17 cellular contexts compared by ENCODE assay signal in the genomic region with DNA sequence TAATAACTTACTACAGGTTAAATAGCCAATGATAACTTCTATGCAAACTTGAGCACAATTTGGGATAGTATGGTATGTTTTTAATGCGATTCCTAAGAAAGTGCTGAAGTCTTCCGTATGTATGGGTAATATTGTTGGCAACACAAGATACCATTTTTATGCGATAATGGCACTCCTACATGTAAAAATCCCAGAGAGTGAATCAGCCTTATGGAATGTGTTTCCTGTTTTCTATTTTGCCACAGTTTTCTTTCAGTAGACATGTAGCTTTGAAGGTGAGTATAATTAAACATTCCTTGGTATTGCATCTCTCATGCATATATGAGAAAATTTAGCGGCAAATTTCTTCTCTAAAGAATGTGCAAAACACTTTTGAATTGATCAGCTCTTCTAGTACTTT.
DNase-seq lines count a peak whose midpoint lies in the region; ATAC-seq and TF ChIP-seq lines count a peak whose summit lies in the region.
"Had no signal": no experiment of that assay in that cellular context is flagged by ENCODE, and none has a peak within 500 bp of the region (broad histone marks: within the 10 kb centered on the region; RNA-seq: fewer than 3 reads in every experiment).

No MANE protein-coding gene starts in this region.

- in situ Hi-C loops in KBM-7 (cut with MboI; ENCODE audit: low pct_unique_long_range_greater_than_20kb, low sequenced_read_pairs) = no loop called here

- TF ChIP-seq RAD21 in Ishikawa (IDR thresholded peaks at IDR 0.05; ENCODE audit: low read depth) = no peak

- no peak for ATAC-seq in GM21515 (IDR thresholded peaks at IDR 0.05; ENCODE audit: unreplicated experiment)

- DNase-seq in DMS53 treated with DMSO at 0.1 percent for 48 hours (lab: John Stamatoyannopoulos, UW; ENCODE audit: unreplicated experiment) (peak; percentile 1), cardiac fibroblast (ENCODE audit: low read depth in 2 of 2) (peak; percentile 61 to 63), lung microvascular endothelial cell (ENCODE audit: low read depth in 2 of 2) (peak; percentile 15 to 72), KBM-7 (no peak), NCI-H1092 (lab: John Stamatoyannopoulos, UW) (no peak)
- DNase-seq in activated CD4-positive, CD25-positive, alpha-beta regulatory T cell treated with anti-CD3 and anti-CD28 coated beads, Interleukin-2, amount 50 U/mL, for 72 hours = no peak
- DNase-seq: activated CD4-positive, alpha-beta memory T cell treated with anti-CD3 and anti-CD28 coated beads for 36 hours; activated naive CD8-positive, alpha-beta T cell treated with anti-CD3 and anti-CD28 coated beads, Interleukin-2, amount 10 ng/mL, durations not matched to agents 7 days and 5 days; GDM1; islet precursor cell; NCI-H2107; NCI-H526 treated with DMSO at 0.1 percent for 48 hours; sigmoid colon; stimulated activated CD4-positive, alpha-beta T cell treated with anti-CD3 and anti-CD28 coated beads, Interleukin-4, amount 100 ng/mL, for 4 hours had no signal

- TF ChIP-seq CTCF in cardiac fibroblast (IDR thresholded peaks at IDR 0.05; ENCODE audit: low read depth, low read length) = no peak

- no peak overlapping the region for H3K4me3 ChIP-seq in cardiac fibroblast (replicated peaks in 1 of 2; ENCODE audit: low read depth in 2 of 2, low read length in 2 of 2)
- H3K4me3 ChIP-seq: sigmoid colon, thoracic aorta had no signal

- TF ChIP-seq EP300 in Ishikawa (IDR thresholded peaks at IDR 0.05; ENCODE audit: borderline replicate concordance) = no peak

TF ChIP-seq in Ishikawa, 13 proteins besides CTCF, POLR2A, EP300 and RAD21:
- TF ChIP-seq TAF1 (IDR thresholded peaks at IDR 0.05; ENCODE audit: low read depth) (no peak), TEAD4 (IDR thresholded peaks at IDR 0.05) (0 out of 2 replicates have a peak, but pooled peaks have one; percentile 25)

Comparison
In these comparisons a context has a peak if more than half of its experiments do, and no peak if none do; other contexts are left out.
1. DNase-seq: peak in DMS53 treated with DMSO at 0.1 percent for 48 hours (single experiment), cardiac fibroblast (2 of 2) and lung microvascular endothelial cell (2 of 2); none in KBM-7 (single experiment), activated CD4-positive, CD25-positive, alpha-beta regulatory T cell treated with anti-CD3 and anti-CD28 coated beads, Interleukin-2, amount 50 U/mL, for 72 hours (single experiment) and NCI-H1092 (single experiment).